In genomic region chr1:71835442-71835813, GRCh38 we compare ENCODE assay signal across 15 cellular contexts.
DNase-seq lines count a peak whose midpoint lies in the region; ATAC-seq, FAIRE-seq and TF ChIP-seq lines count a peak whose summit lies in the region.
"Had no signal": no experiment of that assay in that cellular context is flagged by ENCODE, and none has a peak within 500 bp of the region (broad histone marks: within the 10 kb centered on the region; RNA-seq: fewer than 3 reads in every experiment).

No MANE protein-coding gene starts in this region.

- no peaks in the 10 kb centered on the region for H3K9me3 Mint-ChIP-seq in GM23338
- H3K9me3 Mint-ChIP-seq: activated naive CD8-positive, alpha-beta T cell treated with anti-CD3 and anti-CD28 coated beads, Interleukin-2, amount 50 U/mL, for 24 hours; T-helper 1 cell treated with Interleukin-12 subunit alpha and Interleukin-12 subunit beta and Interleukin-4 antibody, amounts not matched to agents 30 μg/mL and 1 μg/mL, for 36 hours had no signal

- TF ChIP-seq POLR2A in GM12891 (IDR thresholded peaks at IDR 0.05; ENCODE audit: low read depth, low read length), result no peak

- H3K9me2 ChIP-seq in GM23338 (ENCODE audit: insufficient read depth), result no peaks in the 10 kb centered on the region

- H3K36me3 Mint-ChIP-seq in GM23338 (ENCODE audit: low read depth), result no peaks in the 10 kb centered on the region
- H3K36me3 Mint-ChIP-seq: CD4-positive, CD25-positive, alpha-beta regulatory T cell had no signal

- TF ChIP-seq CTCF in dorsolateral prefrontal cortex (IDR thresholded peaks at IDR 0.05 in 54 of 56, conservative IDR thresholded peaks at IDR 0.05 in 2 of 56; ENCODE audit: low read depth in 1 of 56, partially characterized antibody in 56 of 56) (no peak), GM23338 (conservative IDR thresholded peaks at IDR 0.05; ENCODE audit: low read depth in 2 of 2) (no peak)

- no peak overlapping the region for H3K4me2 ChIP-seq in GM23338

- H3K4me1 Mint-ChIP-seq in GM23338, result peaks cover 29% of the 10 kb centered on the region
- H3K4me1 Mint-ChIP-seq: activated naive CD8-positive, alpha-beta T cell treated with anti-CD3 and anti-CD28 coated beads, Interleukin-2, amount 50 U/mL, for 24 hours; CD4-positive, CD25-positive, alpha-beta regulatory T cell had no signal

- no peak overlapping the region for H3K4me3 ChIP-seq in dorsolateral prefrontal cortex
- H3K4me3 ChIP-seq in GM23338, result no peak overlapping the region

- no peaks in the 10 kb centered on the region for H4K20me1 ChIP-seq in GM23338 (replicated peaks; ENCODE audit: insufficient read depth)

- H3K36me3 ChIP-seq in GM23338 (ENCODE audit: insufficient read depth), result no peaks in the 10 kb centered on the region

- no peaks in the 10 kb centered on the region for H3K27me3 Mint-ChIP-seq in GM23338 (ENCODE audit: insufficient read depth, low read depth, poor library complexity)
- H3K27me3 Mint-ChIP-seq: activated naive CD8-positive, alpha-beta T cell treated with anti-CD3 and anti-CD28 coated beads, Interleukin-2, amount 50 U/mL, for 24 hours; CD4-positive, CD25-positive, alpha-beta regulatory T cell had no signal

- no peak for FAIRE-seq in GM12891 (lab: Jason Lieb, UNC)
- FAIRE-seq: keratinocyte had no signal

- no peaks in the 10 kb centered on the region for H3F3A ChIP-seq in GM23338 (replicated peaks; ENCODE audit: low read depth)

- H3K4me3 Mint-ChIP-seq in GM23338, result no peak overlapping the region
- H3K4me3 Mint-ChIP-seq: activated naive CD8-positive, alpha-beta T cell treated with anti-CD3 and anti-CD28 coated beads, Interleukin-2, amount 50 U/mL, for 24 hours; CD4-positive, CD25-positive, alpha-beta regulatory T cell; T-helper 1 cell treated with Interleukin-12 subunit alpha and Interleukin-12 subunit beta and Interleukin-4 antibody, amounts not matched to agents 30 μg/mL and 1 μg/mL, for 36 hours had no signal

- H3K79me2 ChIP-seq in GM23338 (replicated peaks; ENCODE audit: insufficient read depth), result no peaks in the 10 kb centered on the region

- ATAC-seq in GM19395 (IDR thresholded peaks at IDR 0.05; ENCODE audit: unreplicated experiment) (peak; percentile 85), HG02798 (IDR thresholded peaks at IDR 0.05; ENCODE audit: poor library complexity, unreplicated experiment) (peak; percentile 81), HG03432 (IDR thresholded peaks at IDR 0.05; ENCODE audit: unreplicated experiment) (peak; percentile 93), GM23338 (no peak)
- ATAC-seq: activated naive CD8-positive, alpha-beta T cell treated with anti-CD3 and anti-CD28 coated beads, Interleukin-2, amount 50 U/mL, for 24 hours had no signal

- H2AFZ ChIP-seq in GM23338, result no peak overlapping the region

- no peak overlapping the region for H3K27ac Mint-ChIP-seq in GM23338
- H3K27ac Mint-ChIP-seq: activated naive CD8-positive, alpha-beta T cell treated with anti-CD3 and anti-CD28 coated beads, Interleukin-2, amount 50 U/mL, for 24 hours; CD4-positive, CD25-positive, alpha-beta regulatory T cell; T-helper 1 cell treated with Interleukin-12 subunit alpha and Interleukin-12 subunit beta and Interleukin-4 antibody, amounts not matched to agents 30 μg/mL and 1 μg/mL, for 36 hours had no signal

- peaks cover 28% of the 10 kb centered on the region for H3K4me1 ChIP-seq in GM23338 (ENCODE audit: insufficient read depth)

- intact Hi-C loops in dorsolateral prefrontal cortex (cut with DNase I), result no loop called here

- H3K27ac ChIP-seq in dorsolateral prefrontal cortex (peak overlapping the region in 1 of 59 donors; percentile 4), GM23338 (ENCODE audit: low read depth) (no peak overlapping the region)
- H3K27ac ChIP-seq: epithelial cell of prostate had no signal

- H3K27me3 ChIP-seq in dorsolateral prefrontal cortex (no peaks in the 10 kb centered on the region), GM23338 (ENCODE audit: insufficient read depth) (no peaks in the 10 kb centered on the region)

- DNase-seq in GM12891 (ENCODE audit: insufficient read length, low spot score) (no peak), dorsolateral prefrontal cortex (no peak), NAMALWA (ENCODE audit: low spot score) (no peak), GM23338 (ENCODE audit: low spot score) (no peak)
- no peak for DNase-seq in activated CD4-positive, CD25-positive, alpha-beta regulatory T cell (lab: John Stamatoyannopoulos, UW)
- DNase-seq: activated naive CD8-positive, alpha-beta T cell treated with anti-CD3 and anti-CD28 coated beads, Interleukin-2, amount 50 U/mL, for 24 hours; activated T-cell treated with anti-CD3 and anti-CD28 coated beads for 4 hours; CD4-positive, CD25-positive, alpha-beta regulatory T cell; NCI-H524 treated with DMSO at 0.1 percent for 48 hours had no signal

TF ChIP-seq in GM12891, 5 proteins besides CTCF, POLR2A, EP300 and RAD21:
- TF ChIP-seq SPI1 (IDR thresholded peaks at IDR 0.05; ENCODE audit: low read depth, low read length), result peak; percentile 44
- no peak for TF ChIP-seq TAF1 (IDR thresholded peaks at IDR 0.05; ENCODE audit: low read depth, low read length)

TF ChIP-seq in GM23338, 12 proteins besides CTCF, POLR2A, EP300 and RAD21 (continues in another document):
- TF ChIP-seq ZNF114 (CRISPR knock-in tag; IDR thresholded peaks at IDR 0.05) (no peak), POLR2AphosphoS5 (IDR thresholded peaks at IDR 0.05; ENCODE audit: low read depth) (no peak), ZNF331 (CRISPR knock-in tag; IDR thresholded peaks at IDR 0.05; ENCODE audit: low read depth) (no peak), EZH2 (IDR thresholded peaks at IDR 0.05; ENCODE audit: low read depth, unreplicated experiment) (no peak), CREB1 (CRISPR knock-in tag; IDR thresholded peaks at IDR 0.05; ENCODE audit: low read depth) (no peak), ZNF462 (CRISPR knock-in tag; IDR thresholded peaks at IDR 0.05) (no peak), JUNB (IDR thresholded peaks at IDR 0.05; ENCODE audit: unreplicated experiment) (no peak)
- TF ChIP-seq, protein P1, sequence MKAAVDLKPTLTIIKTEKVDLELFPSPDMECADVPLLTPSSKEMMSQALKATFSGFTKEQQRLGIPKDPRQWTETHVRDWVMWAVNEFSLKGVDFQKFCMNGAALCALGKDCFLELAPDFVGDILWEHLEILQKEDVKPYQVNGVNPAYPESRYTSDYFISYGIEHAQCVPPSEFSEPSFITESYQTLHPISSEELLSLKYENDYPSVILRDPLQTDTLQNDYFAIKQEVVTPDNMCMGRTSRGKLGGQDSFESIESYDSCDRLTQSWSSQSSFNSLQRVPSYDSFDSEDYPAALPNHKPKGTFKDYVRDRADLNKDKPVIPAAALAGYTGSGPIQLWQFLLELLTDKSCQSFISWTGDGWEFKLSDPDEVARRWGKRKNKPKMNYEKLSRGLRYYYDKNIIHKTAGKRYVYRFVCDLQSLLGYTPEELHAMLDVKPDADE (IDR thresholded peaks at IDR 0.05), result no peak
